Comparison of ENCODE assay signal across 1 cellular context in the genomic region with DNA sequence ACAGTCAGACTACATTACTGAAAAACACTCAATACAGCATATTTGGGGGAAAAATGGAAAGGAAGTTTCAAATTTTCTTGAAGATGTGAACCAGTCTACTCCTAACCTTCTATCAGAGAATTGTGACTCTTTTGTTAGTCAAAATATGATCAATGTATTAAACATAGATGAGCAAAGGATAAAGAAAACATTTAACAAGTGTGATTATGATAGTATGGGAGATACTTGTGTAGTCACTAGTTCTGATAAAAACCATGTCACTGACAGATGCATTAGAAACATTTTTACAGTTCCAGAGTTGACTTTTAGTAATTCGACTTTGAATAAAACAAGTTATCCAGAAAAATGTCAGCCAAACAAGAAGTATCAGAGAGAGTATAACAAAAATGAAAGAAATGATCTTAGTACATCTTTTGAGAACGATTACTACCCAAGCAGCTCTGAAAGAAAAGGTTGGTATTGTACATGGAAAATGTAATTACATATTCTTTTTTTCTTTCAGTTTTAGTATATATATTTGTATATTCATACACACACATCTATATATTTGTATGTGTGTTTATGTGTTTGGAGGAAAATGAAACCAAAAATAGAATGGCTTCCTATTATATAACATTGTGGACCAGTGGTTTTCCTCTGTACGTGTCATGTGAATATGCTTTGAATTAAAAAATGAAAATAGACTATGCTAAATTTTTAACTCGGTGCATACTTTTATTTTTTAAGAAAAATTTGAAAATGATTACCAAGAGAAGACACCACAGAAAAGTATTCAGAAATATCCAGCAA.
TF ChIP-seq lines count a peak whose summit lies in the region.

No MANE protein-coding gene starts in this region.

TF ChIP-seq in GM12878, 131 proteins besides CTCF, POLR2A, EP300 and RAD21 (continued from another document):
- TF ChIP-seq, protein P1, sequence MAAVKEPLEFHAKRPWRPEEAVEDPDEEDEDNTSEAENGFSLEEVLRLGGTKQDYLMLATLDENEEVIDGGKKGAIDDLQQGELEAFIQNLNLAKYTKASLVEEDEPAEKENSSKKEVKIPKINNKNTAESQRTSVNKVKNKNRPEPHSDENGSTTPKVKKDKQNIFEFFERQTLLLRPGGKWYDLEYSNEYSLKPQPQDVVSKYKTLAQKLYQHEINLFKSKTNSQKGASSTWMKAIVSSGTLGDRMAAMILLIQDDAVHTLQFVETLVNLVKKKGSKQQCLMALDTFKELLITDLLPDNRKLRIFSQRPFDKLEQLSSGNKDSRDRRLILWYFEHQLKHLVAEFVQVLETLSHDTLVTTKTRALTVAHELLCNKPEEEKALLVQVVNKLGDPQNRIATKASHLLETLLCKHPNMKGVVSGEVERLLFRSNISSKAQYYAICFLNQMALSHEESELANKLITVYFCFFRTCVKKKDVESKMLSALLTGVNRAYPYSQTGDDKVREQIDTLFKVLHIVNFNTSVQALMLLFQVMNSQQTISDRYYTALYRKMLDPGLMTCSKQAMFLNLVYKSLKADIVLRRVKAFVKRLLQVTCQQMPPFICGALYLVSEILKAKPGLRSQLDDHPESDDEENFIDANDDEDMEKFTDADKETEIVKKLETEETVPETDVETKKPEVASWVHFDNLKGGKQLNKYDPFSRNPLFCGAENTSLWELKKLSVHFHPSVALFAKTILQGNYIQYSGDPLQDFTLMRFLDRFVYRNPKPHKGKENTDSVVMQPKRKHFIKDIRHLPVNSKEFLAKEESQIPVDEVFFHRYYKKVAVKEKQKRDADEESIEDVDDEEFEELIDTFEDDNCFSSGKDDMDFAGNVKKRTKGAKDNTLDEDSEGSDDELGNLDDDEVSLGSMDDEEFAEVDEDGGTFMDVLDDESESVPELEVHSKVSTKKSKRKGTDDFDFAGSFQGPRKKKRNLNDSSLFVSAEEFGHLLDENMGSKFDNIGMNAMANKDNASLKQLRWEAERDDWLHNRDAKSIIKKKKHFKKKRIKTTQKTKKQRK (IDR thresholded peaks at IDR 0.05; ENCODE audit: low read depth, low read length), result no peak
- TF ChIP-seq NR2C2 (IDR thresholded peaks at IDR 0.05; ENCODE audit: borderline replicate concordance, control insufficient read depth, insufficient read length, low read depth), result no peak
- TF ChIP-seq SMC3 (IDR thresholded peaks at IDR 0.05; ENCODE audit: borderline replicate concordance, low read length), result no peak
- no peak for TF ChIP-seq SREBF2 (IDR thresholded peaks at IDR 0.05; ENCODE audit: low read length)
- no peak for TF ChIP-seq RAD51 (IDR thresholded peaks at IDR 0.05)
